8 cellular contexts compared by ENCODE assay signal in genomic region chr20:63627700-63628245, GRCh38. TPM values are rescaled to one million over a fixed set of nuclear protein-coding genes. Genes with fewer than 3 reads are reported as not detected.
DNase-seq lines count a peak whose midpoint lies in the region; ATAC-seq, FAIRE-seq and TF ChIP-seq lines count a peak whose summit lies in the region.

No MANE protein-coding gene starts in this region.

- no peak for TF ChIP-seq POLR2A in endothelial cell of umbilical vein (IDR thresholded peaks at IDR 0.05; ENCODE audit: low read depth, low read length)

- peak; percentile 19 for ATAC-seq in PC-3
- no peak for ATAC-seq in natural killer cell treated with Interleukin-12 subunit alpha and Interleukin-12 subunit beta and Interleukin-15 and Interleukin-18, amount 100 ng/mL, for 72 hours
- ATAC-seq in HG02970 (IDR thresholded peaks at IDR 0.05; ENCODE audit: low FRiP score, unreplicated experiment) = no peak

- H3K4me1 Mint-ChIP-seq in natural killer cell treated with Interleukin-12 subunit alpha and Interleukin-12 subunit beta and Interleukin-15 and Interleukin-18, amount 100 ng/mL, for 72 hours (ENCODE audit: low read depth in 2 of 2) = peaks cover 14 to 18% of the 10 kb centered on the region in 2 donors

- dilution Hi-C loops in endothelial cell of umbilical vein (cut with MboI; ENCODE audit: extremely low pct_ligation_motif_present, low sequenced_read_pairs) = no loop called here

- H3K36me3 ChIP-seq in BJ (ENCODE audit: control insufficient read depth, insufficient read depth, low read length) (no peaks in the 10 kb centered on the region), PC-3 (ENCODE audit: low read depth, low read length) (0 out of 2 replicates have a peak, but pooled peaks cover 3% of the 10 kb centered on the region), endothelial cell of umbilical vein (ENCODE audit: control insufficient read depth in 2 of 2, extremely low read depth in 1 of 2, insufficient read depth in 2 of 2, low read length in 2 of 2) (no peaks in the 10 kb centered on the region)

- H3F3A ChIP-seq in PC-3 (ENCODE audit: low read length, unreplicated experiment) = no peaks in the 10 kb centered on the region

- intact Hi-C loops in PC-3 (cut with micrococcal nuclease) = loop anchor here (2.0 to 5.0 kb wide), 3 partner anchors 31 to 90 kb away; partner anchors contain the start of genes PTK6 and RTEL1
- intact Hi-C loops in endothelial cell of umbilical vein (cut with micrococcal nuclease) = loop anchor here (1.0 to 5.0 kb wide), 7 partner anchors 12 to 113 kb away; partner anchors contain the start of genes ARFRP1, HELZ2, RTEL1 and ZGPAT

- H3K4me3 Mint-ChIP-seq in natural killer cell treated with Interleukin-12 subunit alpha and Interleukin-12 subunit beta and Interleukin-15 and Interleukin-18, amount 100 ng/mL, for 72 hours = peak overlapping the region; percentile 91

- no peaks in the 10 kb centered on the region for H3K9me3 Mint-ChIP-seq in natural killer cell treated with Interleukin-12 subunit alpha and Interleukin-12 subunit beta and Interleukin-15 and Interleukin-18, amount 100 ng/mL, for 72 hours

- peak overlapping the region; percentile 95 for H3K4me3 ChIP-seq in BJ (ENCODE audit: low read depth, low read length)
- peak overlapping the region; percentile 93 for H3K4me3 ChIP-seq in PC-3 (ENCODE audit: low read length)
- peak overlapping the region; percentile 82 to 100 (median 88) for H3K4me3 ChIP-seq in endothelial cell of umbilical vein (replicated peaks in 1 of 3; ENCODE audit: insufficient read depth in 1 of 3, low read depth in 1 of 3, low read length in 3 of 3)

- H3K4me2 ChIP-seq in PC-3 (ENCODE audit: low read length) (peak overlapping the region; percentile 95), endothelial cell of umbilical vein (ENCODE audit: insufficient read depth, low read length) (peak overlapping the region; percentile 95)

- peak overlapping the region; percentile 58; the same call in 1 of the 2 replicates for H3K27ac ChIP-seq in PC-3 (ENCODE audit: low read length)
- peak overlapping the region; percentile 51 for H3K27ac ChIP-seq in endothelial cell of umbilical vein (ENCODE audit: insufficient read depth, low read depth, low read length)

- BruUV-seq in PC-3 (replicated peaks; lab: Mats Ljungman, UMichigan) = no TSS peak
- no TSS peak for BruUV-seq in endothelial cell of umbilical vein (replicated peaks; lab: Mats Ljungman, UMichigan)

- H3K4me1 ChIP-seq in PC-3 (ENCODE audit: insufficient read depth, low read length) (peaks cover 14% of the 10 kb centered on the region), endothelial cell of umbilical vein (ENCODE audit: control insufficient read depth, extremely low read depth, insufficient read depth, low read length) (peaks cover 16% of the 10 kb centered on the region)

- H3K36me3 Mint-ChIP-seq in natural killer cell treated with Interleukin-12 subunit alpha and Interleukin-12 subunit beta and Interleukin-15 and Interleukin-18, amount 100 ng/mL, for 72 hours = peaks cover 6% of the 10 kb centered on the region

- H3K9me2 ChIP-seq in PC-3 (replicated peaks; ENCODE audit: low read length) = no peaks in the 10 kb centered on the region

- CTCF ChIA-PET in BJ (lab: Yijun Ruan, JAX) = interaction anchor here (1.1 kb wide), 1 partner anchor 89 kb away, joined by 4 read pairs; no protein-coding TSS in a partner anchor
- CTCF ChIA-PET in PC-3 (lab: Charles Lee) = interaction anchor here (0.7 to 1.5 kb wide), 3 partner anchors 14 to 90 kb away, joined by 5 to 16 read pairs (median 10); no protein-coding TSS in a partner anchor
- CTCF ChIA-PET in endothelial cell of umbilical vein (lab: Charles Lee) = interaction anchor here (0.6 to 1.1 kb wide), 5 partner anchors 10 to 346 kb away, joined by 3 to 7 read pairs (median 3); no protein-coding TSS in a partner anchor

- POLR2A ChIA-PET in BJ (lab: Charles Lee) (no interaction called here), PC-3 (lab: Charles Lee; ENCODE audit: unreplicated experiment) (interaction anchor here (0.5 to 1.4 kb wide), 3 partner anchors 14 to 91 kb away, joined by 5 to 9 read pairs (median 6); partner anchors contain the start of genes HELZ2 and PTK6), endothelial cell of umbilical vein (lab: Charles Lee) (interaction anchor here (1.0 to 1.4 kb wide), 2 partner anchors 14 to 54 kb away, joined by 5 to 10 read pairs; partner anchors contain the start of gene HELZ2)

- DNase-seq in BJ (ENCODE audit: low read depth) (no peak), PC-3 (no peak), endothelial cell of umbilical vein (ENCODE audit: low read depth, low spot score) (no peak), NCI-H2196 treated with DMSO at 0.1 percent for 48 hours (lab: John Stamatoyannopoulos, UW; ENCODE audit: unreplicated experiment) (no peak), DMS53 (lab: John Stamatoyannopoulos, UW) (no peak)
- peak; percentile 40 for DNase-seq in natural killer cell treated with Interleukin-12 subunit alpha and Interleukin-12 subunit beta and Interleukin-15 and Interleukin-18, amount 100 ng/mL, for 72 hours (ENCODE audit: low spot score)
- no peak for DNase-seq in central memory CD4-positive, alpha-beta T cell

- H3K27me3 ChIP-seq in BJ (ENCODE audit: control insufficient read depth, insufficient read depth, low read length) = no peaks in the 10 kb centered on the region
- no peaks in the 10 kb centered on the region for H3K27me3 ChIP-seq in PC-3 (ENCODE audit: low read length)
- no peaks in the 10 kb centered on the region for H3K27me3 ChIP-seq in endothelial cell of umbilical vein (ENCODE audit: control insufficient read depth in 2 of 2, insufficient read depth in 2 of 2, low read length in 2 of 2)

- H4K20me1 ChIP-seq in PC-3 (ENCODE audit: low read length) (no peaks in the 10 kb centered on the region), endothelial cell of umbilical vein (replicated peaks; ENCODE audit: control insufficient read depth, extremely low read depth, insufficient read depth, low read length) (no peaks in the 10 kb centered on the region)

- H3K9me3 ChIP-seq in PC-3 (ENCODE audit: low read length) = no peaks in the 10 kb centered on the region
- H3K9me3 ChIP-seq in endothelial cell of umbilical vein (replicated peaks; ENCODE audit: control insufficient read depth, insufficient read depth, low read length) = no peaks in the 10 kb centered on the region

- peak overlapping the region; percentile 79 to 85 for H3K27ac Mint-ChIP-seq in natural killer cell treated with Interleukin-12 subunit alpha and Interleukin-12 subunit beta and Interleukin-15 and Interleukin-18, amount 100 ng/mL, for 72 hours

- TF ChIP-seq CTCF in BJ (IDR thresholded peaks at IDR 0.05; ENCODE audit: insufficient read depth, low read depth, low read length) (no peak), PC-3 (conservative IDR thresholded peaks at IDR 0.05; ENCODE audit: low read depth, low read length) (no peak), endothelial cell of umbilical vein (IDR thresholded peaks at IDR 0.05; ENCODE audit: extremely low read depth in 1 of 2, insufficient read depth in 1 of 2, low read depth in 1 of 2, low read length in 2 of 2) (no peak)

- H3K79me2 ChIP-seq in PC-3 (ENCODE audit: low read length) (peaks cover 48% of the 10 kb centered on the region), endothelial cell of umbilical vein (ENCODE audit: control insufficient read depth, insufficient read depth, low read length) (peaks cover 35% of the 10 kb centered on the region)

- H2AFZ ChIP-seq in PC-3 (ENCODE audit: low read length) (peak overlapping the region; percentile 82), endothelial cell of umbilical vein (ENCODE audit: low read depth, low read length) (peak overlapping the region; percentile 26)

- no peaks in the 10 kb centered on the region for H3K27me3 Mint-ChIP-seq in natural killer cell treated with Interleukin-12 subunit alpha and Interleukin-12 subunit beta and Interleukin-15 and Interleukin-18, amount 100 ng/mL, for 72 hours

- H3K9ac ChIP-seq in PC-3 (ENCODE audit: low read length) (peak overlapping the region; percentile 98), endothelial cell of umbilical vein (replicated peaks; ENCODE audit: extremely low read depth, insufficient read depth, low read length) (peak overlapping the region; percentile 88)

- FAIRE-seq in endothelial cell of umbilical vein (lab: Jason Lieb, UNC) = no peak

- H3K9me1 ChIP-seq in endothelial cell of umbilical vein (replicated peaks; ENCODE audit: control insufficient read depth, extremely low read depth, insufficient read depth, low read length) = no peaks in the 10 kb centered on the region

RNA-seq across cellular contexts. Expression of gene GMEB2, which starts 0.9 kb away (rescaled TPM):
- polyA plus RNA-seq in BJ (2011; rRNA removed) = 5.2 and 7.4 TPM in 2 replicates
- 4.4 and 5.2 TPM in 2 replicates for polyA minus RNA-seq in BJ (2011; rRNA and poly(A)+ RNA removed)
- 13.7 and 21.9 TPM in 2 replicates for total RNA-seq in PC-3 (2014; rRNA removed)
- 12.1 and 14.1 TPM in 2 replicates for total RNA-seq in endothelial cell of umbilical vein
- 12.7 and 13.4 TPM in 2 replicates for polyA plus RNA-seq in endothelial cell of umbilical vein
- 9.6 and 11.3 TPM in 2 replicates for polyA plus RNA-seq in endothelial cell of umbilical vein (2011; cell fraction: cytosol; rRNA removed)
- 14.4 and 14.8 TPM in 2 replicates for polyA plus RNA-seq in endothelial cell of umbilical vein (2011; cell fraction: nucleus; rRNA removed)
- 6.2 and 8.2 TPM in 2 replicates for polyA plus RNA-seq in endothelial cell of umbilical vein (2012)
- polyA minus RNA-seq in endothelial cell of umbilical vein = 8.6 and 10.4 TPM in 2 replicates
- polyA minus RNA-seq in endothelial cell of umbilical vein (2011; cell fraction: cytosol; rRNA and poly(A)+ RNA removed) = 8.4 TPM
- 6.0 and 6.2 TPM in 2 replicates for polyA minus RNA-seq in endothelial cell of umbilical vein (2011; cell fraction: nucleus; rRNA and poly(A)+ RNA removed)
- total RNA-seq in natural killer cell treated with Interleukin-12 subunit alpha and Interleukin-12 subunit beta and Interleukin-15 and Interleukin-18, amount 100 ng/mL, for 72 hours = 10 to 100 TPM; 14.7 to 15.5 TPM

RNA-seq across cellular contexts. Expression of gene STMN3, which starts 25.5 kb away (rescaled TPM):
- polyA plus RNA-seq in BJ (2011; rRNA removed) (9.7 and 12.7 TPM in 2 replicates), endothelial cell of umbilical vein (4.7 and 8.4 TPM in 2 replicates)
- polyA minus RNA-seq in BJ (2011; rRNA and poly(A)+ RNA removed) = 4.4 and 4.8 TPM in 2 replicates
- total RNA-seq in PC-3 (2014; rRNA removed) (15.8 and 24.5 TPM in 2 replicates), endothelial cell of umbilical vein (1.7 and 1.8 TPM in 2 replicates)
- polyA plus RNA-seq in endothelial cell of umbilical vein (2011; cell fraction: cytosol; rRNA removed) = 4.4 and 6.7 TPM in 2 replicates
- 7.3 and 9.2 TPM in 2 replicates for polyA plus RNA-seq in endothelial cell of umbilical vein (2011; cell fraction: nucleus; rRNA removed)
- polyA plus RNA-seq in endothelial cell of umbilical vein (2012) = 10.3 and 30.0 TPM in 2 replicates
- 2.0 and 2.2 TPM in 2 replicates for polyA minus RNA-seq in endothelial cell of umbilical vein
- polyA minus RNA-seq in endothelial cell of umbilical vein (2011; cell fraction: cytosol; rRNA and poly(A)+ RNA removed) = not detected
- 0.58 and 1.3 TPM in 2 replicates for polyA minus RNA-seq in endothelial cell of umbilical vein (2011; cell fraction: nucleus; rRNA and poly(A)+ RNA removed)
- total RNA-seq in natural killer cell treated with Interleukin-12 subunit alpha and Interleukin-12 subunit beta and Interleukin-15 and Interleukin-18, amount 100 ng/mL, for 72 hours = 1 to 10 TPM in 1 of 2 donors, under 1 TPM in 1; 0.88 to 3.2 TPM

RNA-seq across cellular contexts. Expression of gene RTEL1, which starts 30.3 kb away (rescaled TPM):
- polyA plus RNA-seq in BJ (2011; rRNA removed) = 13.6 and 18.3 TPM in 2 replicates
- 18.6 and 27.2 TPM in 2 replicates for polyA minus RNA-seq in BJ (2011; rRNA and poly(A)+ RNA removed)
- 43.0 and 56.2 TPM in 2 replicates for total RNA-seq in PC-3 (2014; rRNA removed)
- 38.6 and 44.9 TPM in 2 replicates for total RNA-seq in endothelial cell of umbilical vein
- 17.0 and 20.6 TPM in 2 replicates for polyA plus RNA-seq in endothelial cell of umbilical vein
- polyA plus RNA-seq in endothelial cell of umbilical vein (2011; cell fraction: cytosol; rRNA removed) = 8.4 and 10.6 TPM in 2 replicates
- polyA plus RNA-seq in endothelial cell of umbilical vein (2011; cell fraction: nucleus; rRNA removed) = 206 and 223 TPM in 2 replicates
- polyA plus RNA-seq in endothelial cell of umbilical vein (2012) = 14.0 and 23.2 TPM in 2 replicates
- 53.6 and 72.9 TPM in 2 replicates for polyA minus RNA-seq in endothelial cell of umbilical vein
- 11.4 TPM for polyA minus RNA-seq in endothelial cell of umbilical vein (2011; cell fraction: cytosol; rRNA and poly(A)+ RNA removed)
- 67.0 and 69.2 TPM in 2 replicates for polyA minus RNA-seq in endothelial cell of umbilical vein (2011; cell fraction: nucleus; rRNA and poly(A)+ RNA removed)
- total RNA-seq in natural killer cell treated with Interleukin-12 subunit alpha and Interleukin-12 subunit beta and Interleukin-15 and Interleukin-18, amount 100 ng/mL, for 72 hours = 10 to 100 TPM; 32.3 to 76.9 TPM

RNA-seq across cellular contexts. Expression of gene HELZ2, which starts 53.7 kb away (rescaled TPM):
- polyA plus RNA-seq in BJ (2011; rRNA removed) (4.3 and 7.9 TPM in 2 replicates), endothelial cell of umbilical vein (10.6 and 16.2 TPM in 2 replicates)
- 12.8 and 15.2 TPM in 2 replicates for polyA minus RNA-seq in BJ (2011; rRNA and poly(A)+ RNA removed)
- total RNA-seq in PC-3 (2014; rRNA removed) (33.4 and 77.2 TPM in 2 replicates), endothelial cell of umbilical vein (29.2 and 33.2 TPM in 2 replicates)
- polyA plus RNA-seq in endothelial cell of umbilical vein (2011; cell fraction: cytosol; rRNA removed) = 5.4 and 7.9 TPM in 2 replicates
- 16.8 and 18.8 TPM in 2 replicates for polyA plus RNA-seq in endothelial cell of umbilical vein (2011; cell fraction: nucleus; rRNA removed)
- 17.0 and 32.7 TPM in 2 replicates for polyA plus RNA-seq in endothelial cell of umbilical vein (2012)
- 37.2 and 43.4 TPM in 2 replicates for polyA minus RNA-seq in endothelial cell of umbilical vein
- polyA minus RNA-seq in endothelial cell of umbilical vein (2011; cell fraction: cytosol; rRNA and poly(A)+ RNA removed) = 33.5 TPM
- polyA minus RNA-seq in endothelial cell of umbilical vein (2011; cell fraction: nucleus; rRNA and poly(A)+ RNA removed) = 27.3 and 42.7 TPM in 2 replicates
- 10 to 100 TPM; 19.6 to 27.6 TPM for total RNA-seq in natural killer cell treated with Interleukin-12 subunit alpha and Interleukin-12 subunit beta and Interleukin-15 and Interleukin-18, amount 100 ng/mL, for 72 hours
